ENCODE assay signal across 1 cellular context in the genomic region with DNA sequence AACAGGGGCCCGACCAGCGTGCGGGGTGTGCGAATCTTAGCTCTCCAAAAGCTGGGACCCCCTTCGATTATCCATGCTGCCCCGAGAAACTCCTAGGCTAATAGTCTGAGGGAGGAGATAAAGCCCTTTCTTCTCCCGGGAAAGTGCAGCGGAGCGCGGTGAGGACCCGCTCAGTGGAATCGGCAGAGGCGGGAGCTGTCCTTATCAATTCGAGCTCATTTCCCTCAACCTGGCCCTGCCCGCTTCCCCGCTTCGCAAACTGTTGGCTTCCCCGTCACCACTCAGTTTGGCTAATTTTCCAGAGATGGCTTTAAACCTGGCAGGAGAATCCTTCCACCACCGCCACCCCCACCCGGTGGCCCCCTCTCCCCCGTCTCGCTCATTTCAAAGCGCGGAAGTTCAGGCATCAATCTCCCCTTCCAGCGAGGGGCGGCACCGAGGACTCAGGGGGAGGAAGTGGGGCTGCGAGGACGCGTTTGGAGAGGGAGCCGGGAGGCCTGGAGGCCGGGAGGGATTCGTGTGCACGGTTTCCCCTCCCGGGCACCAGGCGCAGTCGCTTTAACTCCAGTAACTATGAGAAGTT.
TF ChIP-seq lines count a peak whose summit lies in the region.

No MANE protein-coding gene starts in this region.

TF ChIP-seq in HepG2, 621 proteins besides CTCF, POLR2A, EP300 and RAD21 (continued from another document and continues in another):
- no peak for TF ChIP-seq ZNF792 (CRISPR knock-in tag; IDR thresholded peaks at IDR 0.05)
- peak; percentile 61; the same call in 1 of the 2 replicates for TF ChIP-seq ZNF709 (CRISPR knock-in tag; IDR thresholded peaks at IDR 0.05)
- TF ChIP-seq, protein P1, sequence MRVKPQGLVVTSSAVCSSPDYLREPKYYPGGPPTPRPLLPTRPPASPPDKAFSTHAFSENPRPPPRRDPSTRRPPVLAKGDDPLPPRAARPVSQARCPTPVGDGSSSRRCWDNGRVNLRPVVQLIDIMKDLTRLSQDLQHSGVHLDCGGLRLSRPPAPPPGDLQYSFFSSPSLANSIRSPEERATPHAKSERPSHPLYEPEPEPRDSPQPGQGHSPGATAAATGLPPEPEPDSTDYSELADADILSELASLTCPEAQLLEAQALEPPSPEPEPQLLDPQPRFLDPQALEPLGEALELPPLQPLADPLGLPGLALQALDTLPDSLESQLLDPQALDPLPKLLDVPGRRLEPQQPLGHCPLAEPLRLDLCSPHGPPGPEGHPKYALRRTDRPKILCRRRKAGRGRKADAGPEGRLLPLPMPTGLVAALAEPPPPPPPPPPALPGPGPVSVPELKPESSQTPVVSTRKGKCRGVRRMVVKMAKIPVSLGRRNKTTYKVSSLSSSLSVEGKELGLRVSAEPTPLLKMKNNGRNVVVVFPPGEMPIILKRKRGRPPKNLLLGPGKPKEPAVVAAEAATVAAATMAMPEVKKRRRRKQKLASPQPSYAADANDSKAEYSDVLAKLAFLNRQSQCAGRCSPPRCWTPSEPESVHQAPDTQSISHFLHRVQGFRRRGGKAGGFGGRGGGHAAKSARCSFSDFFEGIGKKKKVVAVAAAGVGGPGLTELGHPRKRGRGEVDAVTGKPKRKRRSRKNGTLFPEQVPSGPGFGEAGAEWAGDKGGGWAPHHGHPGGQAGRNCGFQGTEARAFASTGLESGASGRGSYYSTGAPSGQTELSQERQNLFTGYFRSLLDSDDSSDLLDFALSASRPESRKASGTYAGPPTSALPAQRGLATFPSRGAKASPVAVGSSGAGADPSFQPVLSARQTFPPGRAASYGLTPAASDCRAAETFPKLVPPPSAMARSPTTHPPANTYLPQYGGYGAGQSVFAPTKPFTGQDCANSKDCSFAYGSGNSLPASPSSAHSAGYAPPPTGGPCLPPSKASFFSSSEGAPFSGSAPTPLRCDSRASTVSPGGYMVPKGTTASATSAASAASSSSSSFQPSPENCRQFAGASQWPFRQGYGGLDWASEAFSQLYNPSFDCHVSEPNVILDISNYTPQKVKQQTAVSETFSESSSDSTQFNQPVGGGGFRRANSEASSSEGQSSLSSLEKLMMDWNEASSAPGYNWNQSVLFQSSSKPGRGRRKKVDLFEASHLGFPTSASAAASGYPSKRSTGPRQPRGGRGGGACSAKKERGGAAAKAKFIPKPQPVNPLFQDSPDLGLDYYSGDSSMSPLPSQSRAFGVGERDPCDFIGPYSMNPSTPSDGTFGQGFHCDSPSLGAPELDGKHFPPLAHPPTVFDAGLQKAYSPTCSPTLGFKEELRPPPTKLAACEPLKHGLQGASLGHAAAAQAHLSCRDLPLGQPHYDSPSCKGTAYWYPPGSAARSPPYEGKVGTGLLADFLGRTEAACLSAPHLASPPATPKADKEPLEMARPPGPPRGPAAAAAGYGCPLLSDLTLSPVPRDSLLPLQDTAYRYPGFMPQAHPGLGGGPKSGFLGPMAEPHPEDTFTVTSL (CRISPR knock-in tag; IDR thresholded peaks at IDR 0.05; ENCODE audit: borderline replicate concordance), result 0 out of 2 replicates have a peak, but pooled peaks have one; percentile 23
- no peak for TF ChIP-seq SKI (IDR thresholded peaks at IDR 0.05; ENCODE audit: partially characterized antibody)
- TF ChIP-seq KMT2B (CRISPR knock-in tag; IDR thresholded peaks at IDR 0.05), result peak; percentile 53; the same call in 1 of the 2 replicates
- peak; percentile 38; the same call in 1 of the 2 replicates for TF ChIP-seq HES4 (CRISPR knock-in tag; IDR thresholded peaks at IDR 0.05; ENCODE audit: borderline replicate concordance)
- peak; percentile 14; the same call in 1 of the 2 replicates for TF ChIP-seq RBFOX2 (IDR thresholded peaks at IDR 0.05; ENCODE audit: low read depth, low read length)
- 0 out of 2 replicates have a peak, but pooled peaks have one; percentile 40 for TF ChIP-seq ZNF446 (CRISPR knock-in tag; IDR thresholded peaks at IDR 0.05)
- no peak; the same call in 1 of the 2 replicates for TF ChIP-seq KDM5A (IDR thresholded peaks at IDR 0.05; ENCODE audit: borderline replicate concordance, low read length)
- TF ChIP-seq ZGPAT (CRISPR knock-in tag; IDR thresholded peaks at IDR 0.05), result peak; percentile 39; the same call in 1 of the 2 replicates
- peak; percentile 18 for TF ChIP-seq HNRNPLL (IDR thresholded peaks at IDR 0.05; ENCODE audit: low read depth, low read length, poor library complexity, severe bottlenecking)
- peak; percentile 69 for TF ChIP-seq ZC3H13 (CRISPR knock-in tag; IDR thresholded peaks at IDR 0.05)
- 0 out of 2 replicates have a peak, but pooled peaks have one; percentile 5 for TF ChIP-seq NCOA2 (CRISPR knock-in tag; IDR thresholded peaks at IDR 0.05)
- TF ChIP-seq SIN3A (IDR thresholded peaks at IDR 0.05; ENCODE audit: borderline replicate concordance, low read depth, low read length), result peak; percentile 9; the same call in 1 of the 2 replicates
- peak; percentile 51 for TF ChIP-seq SAP130 (CRISPR knock-in tag; IDR thresholded peaks at IDR 0.05; ENCODE audit: low read depth)
- TF ChIP-seq ZNF333 (CRISPR knock-in tag; IDR thresholded peaks at IDR 0.05; ENCODE audit: borderline replicate concordance), result peak; percentile 10; the same call in 1 of the 2 replicates
- no peak for TF ChIP-seq ZNF337 (CRISPR knock-in tag; IDR thresholded peaks at IDR 0.05; ENCODE audit: borderline replicate concordance, low read depth)
- TF ChIP-seq TAF1 (CRISPR knock-in tag; IDR thresholded peaks at IDR 0.05), result peak; percentile 9; the same call in 1 of the 2 replicates
- TF ChIP-seq KMT2A (CRISPR knock-in tag; IDR thresholded peaks at IDR 0.05), result peak; percentile 48; the same call in 1 of the 2 replicates
- TF ChIP-seq ZNF850 (CRISPR knock-in tag; conservative IDR thresholded peaks at IDR 0.05), result 0 out of 2 replicates have a peak, but pooled peaks have one; percentile 26
- TF ChIP-seq SP5 (CRISPR knock-in tag; IDR thresholded peaks at IDR 0.05; ENCODE audit: borderline replicate concordance, low read depth), result 0 out of 2 replicates have a peak, but pooled peaks have one; percentile 16
- 0 out of 2 replicates have a peak, but pooled peaks have one; percentile 29 for TF ChIP-seq ZNF816 (CRISPR knock-in tag; IDR thresholded peaks at IDR 0.05; ENCODE audit: borderline replicate concordance)
- TF ChIP-seq, protein P2, sequence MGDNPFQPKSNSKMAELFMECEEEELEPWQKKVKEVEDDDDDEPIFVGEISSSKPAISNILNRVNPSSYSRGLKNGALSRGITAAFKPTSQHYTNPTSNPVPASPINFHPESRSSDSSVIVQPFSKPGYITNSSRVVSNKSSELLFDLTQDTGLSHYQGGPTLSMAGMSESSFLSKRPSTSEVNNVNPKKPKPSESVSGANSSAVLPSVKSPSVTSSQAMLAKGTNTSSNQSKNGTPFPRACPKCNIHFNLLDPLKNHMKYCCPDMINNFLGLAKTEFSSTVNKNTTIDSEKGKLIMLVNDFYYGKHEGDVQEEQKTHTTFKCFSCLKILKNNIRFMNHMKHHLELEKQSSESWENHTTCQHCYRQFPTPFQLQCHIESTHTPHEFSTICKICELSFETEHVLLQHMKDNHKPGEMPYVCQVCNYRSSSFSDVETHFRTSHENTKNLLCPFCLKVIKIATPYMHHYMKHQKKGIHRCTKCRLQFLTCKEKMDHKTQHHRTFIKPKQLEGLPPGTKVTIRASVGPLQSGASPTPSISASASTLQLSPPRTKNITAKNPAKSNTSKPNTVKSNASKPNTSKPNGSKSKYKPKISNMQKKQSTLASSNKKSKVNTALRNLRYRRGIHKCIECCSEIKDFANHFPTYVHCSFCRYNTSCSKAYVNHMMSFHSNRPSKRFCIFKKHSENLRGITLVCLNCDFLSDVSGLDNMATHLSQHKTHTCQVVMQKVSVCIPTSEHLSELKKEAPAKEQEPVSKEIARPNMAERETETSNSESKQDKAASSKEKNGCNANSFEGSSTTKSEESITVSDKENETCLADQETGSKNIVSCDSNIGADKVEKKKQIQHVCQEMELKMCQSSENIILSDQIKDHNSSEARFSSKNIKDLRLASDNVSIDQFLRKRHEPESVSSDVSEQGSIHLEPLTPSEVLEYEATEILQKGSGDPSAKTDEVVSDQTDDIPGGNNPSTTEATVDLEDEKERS (CRISPR knock-in tag; IDR thresholded peaks at IDR 0.05), result peak; percentile 35; the same call in 1 of the 2 replicates
- peak; percentile 23 for TF ChIP-seq ZNF563 (CRISPR knock-in tag; IDR thresholded peaks at IDR 0.05)
- no peak for TF ChIP-seq ZNF232 (CRISPR knock-in tag; IDR thresholded peaks at IDR 0.05; ENCODE audit: borderline replicate concordance)
- TF ChIP-seq ZNF768 (CRISPR knock-in tag; IDR thresholded peaks at IDR 0.05), result 0 out of 2 replicates have a peak, but pooled peaks have one; percentile 19
- peak; percentile 41 for TF ChIP-seq ASH2L (IDR thresholded peaks at IDR 0.05; ENCODE audit: insufficient read length, low read depth, low read length)
- 0 out of 2 replicates have a peak, but pooled peaks have one; percentile 23 for TF ChIP-seq ETV6 (CRISPR knock-in tag; conservative IDR thresholded peaks at IDR 0.05)
- no peak for TF ChIP-seq ZNF567 (CRISPR knock-in tag; IDR thresholded peaks at IDR 0.05; ENCODE audit: borderline replicate concordance)
- no peak for TF ChIP-seq TCF12 (IDR thresholded peaks at IDR 0.05)
- TF ChIP-seq TCF12 (CRISPR knock-in tag; IDR thresholded peaks at IDR 0.05), result peak; percentile 15; the same call in 1 of the 2 replicates
- peak; percentile 74; the same call in 1 of the 2 replicates for TF ChIP-seq UBTF (CRISPR knock-in tag; IDR thresholded peaks at IDR 0.05)
- no peak for TF ChIP-seq ZFYVE20 (CRISPR knock-in tag; IDR thresholded peaks at IDR 0.05; ENCODE audit: borderline replicate concordance, low read depth)
- no peak for TF ChIP-seq HOXA7 (CRISPR knock-in tag; IDR thresholded peaks at IDR 0.05)
- TF ChIP-seq, protein P3, sequence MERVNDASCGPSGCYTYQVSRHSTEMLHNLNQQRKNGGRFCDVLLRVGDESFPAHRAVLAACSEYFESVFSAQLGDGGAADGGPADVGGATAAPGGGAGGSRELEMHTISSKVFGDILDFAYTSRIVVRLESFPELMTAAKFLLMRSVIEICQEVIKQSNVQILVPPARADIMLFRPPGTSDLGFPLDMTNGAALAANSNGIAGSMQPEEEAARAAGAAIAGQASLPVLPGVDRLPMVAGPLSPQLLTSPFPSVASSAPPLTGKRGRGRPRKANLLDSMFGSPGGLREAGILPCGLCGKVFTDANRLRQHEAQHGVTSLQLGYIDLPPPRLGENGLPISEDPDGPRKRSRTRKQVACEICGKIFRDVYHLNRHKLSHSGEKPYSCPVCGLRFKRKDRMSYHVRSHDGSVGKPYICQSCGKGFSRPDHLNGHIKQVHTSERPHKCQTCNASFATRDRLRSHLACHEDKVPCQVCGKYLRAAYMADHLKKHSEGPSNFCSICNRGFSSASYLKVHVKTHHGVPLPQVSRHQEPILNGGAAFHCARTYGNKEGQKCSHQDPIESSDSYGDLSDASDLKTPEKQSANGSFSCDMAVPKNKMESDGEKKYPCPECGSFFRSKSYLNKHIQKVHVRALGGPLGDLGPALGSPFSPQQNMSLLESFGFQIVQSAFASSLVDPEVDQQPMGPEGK (CRISPR knock-in tag; IDR thresholded peaks at IDR 0.05), result peak; percentile 73
- peak; percentile 4 for TF ChIP-seq ZNF687 (CRISPR knock-in tag; IDR thresholded peaks at IDR 0.05)
- TF ChIP-seq, protein P4, sequence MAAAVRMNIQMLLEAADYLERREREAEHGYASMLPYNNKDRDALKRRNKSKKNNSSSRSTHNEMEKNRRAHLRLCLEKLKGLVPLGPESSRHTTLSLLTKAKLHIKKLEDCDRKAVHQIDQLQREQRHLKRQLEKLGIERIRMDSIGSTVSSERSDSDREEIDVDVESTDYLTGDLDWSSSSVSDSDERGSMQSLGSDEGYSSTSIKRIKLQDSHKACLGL (CRISPR knock-in tag; IDR thresholded peaks at IDR 0.05), result no peak
